In genomic region chr14:52695481-52696091, GRCh38 we compare ENCODE assay signal across 8 cellular contexts. TPM values are rescaled to one million over a fixed set of nuclear protein-coding genes. Genes with fewer than 3 reads are reported as not detected.
DNase-seq lines count a peak whose midpoint lies in the region; ATAC-seq and TF ChIP-seq lines count a peak whose summit lies in the region.

Gene ERO1A, minus strand, starts transcription at chr14:52695558. Its CDS starts 77 bp downstream, at chr14:52695481.

- peaks cover 34% of the 10 kb centered on the region for H3K4me1 Mint-ChIP-seq in chondrocyte (ENCODE audit: low read depth)

- H3K27me3 Mint-ChIP-seq in chondrocyte (ENCODE audit: low read depth): no peaks in the 10 kb centered on the region

- peak; percentile 88 for DNase-seq in AG08396 (ENCODE audit: low spot score)
- peak; percentile 84 for DNase-seq in NCI-H2171 treated with DMSO at 0.1 percent for 48 hours (lab: John Stamatoyannopoulos, UW)
- peak; percentile 75 for DNase-seq in activated CD4-positive, CD25-positive, alpha-beta regulatory T cell treated with anti-CD3 and anti-CD28 coated beads, Interleukin-2, amount 50 U/mL, for 72 hours
- DNase-seq in chondrocyte (ENCODE audit: low spot score): no peak
- DNase-seq in kidney tubule cell (ENCODE audit: low spot score): peak; percentile 90
- DNase-seq in stimulated activated CD4-positive, alpha-beta T cell treated with anti-CD3 and anti-CD28 coated beads, Interleukin-1b, Interleukin-23, amount 100 ng/mL, for 24 hours (ENCODE audit: low read depth in 4 of 4, low spot score in 1 of 4): peak; percentile 26 to 72 (median 38)

- no peaks in the 10 kb centered on the region for H3K36me3 Mint-ChIP-seq in chondrocyte (ENCODE audit: low read depth)

- H3K9me3 Mint-ChIP-seq in chondrocyte (ENCODE audit: low read depth): no peaks in the 10 kb centered on the region

- H3K27ac Mint-ChIP-seq in chondrocyte (ENCODE audit: unreplicated experiment): peak within 1 kb of the TSS; percentile 96

- ATAC-seq in GM18873 (IDR thresholded peaks at IDR 0.05; ENCODE audit: low FRiP score, unreplicated experiment) (peak; percentile 42), HG03108 (IDR thresholded peaks at IDR 0.05; ENCODE audit: unreplicated experiment) (peak; percentile 68)

- TF ChIP-seq CTCF in chondrocyte (IDR thresholded peaks at IDR 0.05): peak; percentile 29

- H3K4me3 Mint-ChIP-seq in chondrocyte (ENCODE audit: unreplicated experiment): peak within 1 kb of the TSS; percentile 87

RNA-seq across cellular contexts. Expression of gene ERO1A, which starts in this region (rescaled TPM):
- 43.9 to 59.1 TPM (median 58.7 TPM) in 3 replicates for total RNA-seq in chondrocyte
